Comparison of ENCODE assay signal across 8 cellular contexts in genomic region chr10:3197354-3198003, GRCh38. TPM values are rescaled to one million over a fixed set of nuclear protein-coding genes. Genes with fewer than 3 reads are reported as not detected.
DNase-seq lines count a peak whose midpoint lies in the region; ATAC-seq and TF ChIP-seq lines count a peak whose summit lies in the region.

No MANE protein-coding gene starts in this region.

- peak; percentile 37 to 94 (median 84) for TF ChIP-seq CTCF in dorsolateral prefrontal cortex (IDR thresholded peaks at IDR 0.05 in 54 of 56, conservative IDR thresholded peaks at IDR 0.05 in 2 of 56; ENCODE audit: low read depth in 1 of 56, partially characterized antibody in 56 of 56)

- peak overlapping the region in 51 of 59 donors; percentile 1 to 62 (median 34) for H3K4me3 ChIP-seq in dorsolateral prefrontal cortex

- DNase-seq in 8988T (peak; percentile 88), NCI-H526 (lab: John Stamatoyannopoulos, UW) (peak; percentile 32 to 84), dorsolateral prefrontal cortex (peak; percentile 65 to 88 (median 77)), memory B cell (ENCODE audit: low spot score in 2 of 2) (peak in 1 of 2 donors; percentile 43)
- peak; percentile 58 to 63 for DNase-seq in activated CD4-positive, alpha-beta T cell treated with anti-CD3 and anti-CD28 coated beads, Interleukin-2, amount 50 U/mL, for 4 hours
- peak; percentile 35 to 41 (median 39) for DNase-seq in stimulated activated CD4-positive, alpha-beta T cell treated with anti-CD3 and anti-CD28 coated beads, TNF-alpha, amount 100 ng/mL, for 4 hours (ENCODE audit: low read depth in 3 of 3)

- peaks cover 0 to 6% (median 0%) of the 10 kb centered on the region in 45 donors for H3K27me3 ChIP-seq in dorsolateral prefrontal cortex

- H3K27ac ChIP-seq in dorsolateral prefrontal cortex = peak overlapping the region in 3 of 59 donors; percentile 2 to 51 (median 22)

- peaks cover 10% of the 10 kb centered on the region for H3K4me1 Mint-ChIP-seq in memory B cell

- H3K36me3 Mint-ChIP-seq in memory B cell = no peaks in the 10 kb centered on the region

- ATAC-seq in GM18517 (IDR thresholded peaks at IDR 0.05; ENCODE audit: unreplicated experiment) = peak; percentile 52
- peak; percentile 70 for ATAC-seq in HG03159 (IDR thresholded peaks at IDR 0.05; ENCODE audit: unreplicated experiment)
- ATAC-seq in memory B cell (ENCODE audit: low read depth) = peak; percentile 63

- intact Hi-C loops in dorsolateral prefrontal cortex (cut with DNase I) = loop anchor here (5.0 to 10.0 kb wide), 4 partner anchors 587 to 1570 kb away; partner anchors contain the start of gene KLF6 (in 1 of the 2)

- no peak overlapping the region for H3K27ac Mint-ChIP-seq in memory B cell

- H3K27me3 Mint-ChIP-seq in memory B cell = peaks cover 21% of the 10 kb centered on the region

- no peaks in the 10 kb centered on the region for H3K9me3 Mint-ChIP-seq in memory B cell

- peak overlapping the region; percentile 59 for H3K4me3 Mint-ChIP-seq in memory B cell

RNA-seq across cellular contexts. Expression of gene PITRM1, which starts 24.9 kb away (rescaled TPM):
- 100 to 1,000 TPM in 96 of 120 experiments, 10 to 100 TPM in 24; 72.5 to 149 (median 112) TPM for total RNA-seq in dorsolateral prefrontal cortex
